Comparison of ENCODE assay signal across 8 cellular contexts in genomic region chr11:17353228-17354021, GRCh38. TPM values are rescaled to one million over a fixed set of nuclear protein-coding genes. Genes with fewer than 3 reads are reported as not detected.
DNase-seq lines count a peak whose midpoint lies in the region; ATAC-seq, FAIRE-seq and TF ChIP-seq lines count a peak whose summit lies in the region.

No MANE protein-coding gene starts in this region.

- H3K4me3 Mint-ChIP-seq in neural crest cell: peak overlapping the region; percentile 91

- ATAC-seq in GM18511 (IDR thresholded peaks at IDR 0.05; ENCODE audit: unreplicated experiment): peak; percentile 42

- peaks cover 10% of the 10 kb centered on the region for H3K9me3 Mint-ChIP-seq in neural crest cell

- no peaks in the 10 kb centered on the region; the same call in 1 of the 2 replicates for H3K4me1 ChIP-seq in SJCRH30

- H3K36me3 ChIP-seq in SJCRH30: no peaks in the 10 kb centered on the region

- H3K4me1 Mint-ChIP-seq in neural crest cell: peaks cover 35% of the 10 kb centered on the region

- no peak for FAIRE-seq in frontal cortex (lab: Jason Lieb, UNC)

- peak overlapping the region; percentile 61 for H3K27ac ChIP-seq in SJCRH30

- DNase-seq in A172 (ENCODE audit: low spot score): peak; percentile 52
- DNase-seq in LoVo (ENCODE audit: low spot score): peak; percentile 83
- DNase-seq in SJCRH30: peak; percentile 88
- DNase-seq in activated naive CD4-positive, alpha-beta T cell treated with Interleukin-2 at 50 U/mL for 16 hours: peak; percentile 67
- DNase-seq in frontal cortex (ENCODE audit: low spot score in 2 of 2): peak; percentile 32 to 34
- DNase-seq in neural crest cell (ENCODE audit: low read depth, low spot score): peak; percentile 64
- peak; percentile 62 for DNase-seq in superior temporal gyrus (ENCODE audit: extremely low spot score)

- peaks cover 36% of the 10 kb centered on the region for H3K27me3 Mint-ChIP-seq in neural crest cell (ENCODE audit: low read depth)

- H3K4me3 ChIP-seq in SJCRH30: peak overlapping the region; percentile 71

- no peaks in the 10 kb centered on the region for H3K9me3 ChIP-seq in SJCRH30 (replicated peaks)

- TF ChIP-seq CTCF in neural crest cell (conservative IDR thresholded peaks at IDR 0.05): no peak

- no peaks in the 10 kb centered on the region for H3K27me3 ChIP-seq in SJCRH30

- peak overlapping the region; percentile 96 for H3K27ac Mint-ChIP-seq in neural crest cell (ENCODE audit: unreplicated experiment)

- peaks cover 21% of the 10 kb centered on the region for H3K36me3 Mint-ChIP-seq in neural crest cell (ENCODE audit: low read depth)

RNA-seq across cellular contexts. Expression of gene NCR3LG1, which starts 1.8 kb away (rescaled TPM):
- 0.34 and 0.52 TPM in 2 replicates for total RNA-seq in A172 (2014; rRNA removed; shearing (Covaris generic))
- total RNA-seq in SJCRH30 (2014; rRNA removed; shearing (Covaris generic)): 7.8 and 8.1 TPM in 2 replicates
- total RNA-seq in frontal cortex (10.2 TPM), neural crest cell (18.8 and 20.9 TPM in 2 replicates)

RNA-seq across cellular contexts. Expression of gene KCNJ11, which starts 35.0 kb away (rescaled TPM):
- 0.09 and 0.26 TPM in 2 replicates for total RNA-seq in A172 (2014; rRNA removed; shearing (Covaris generic))
- 4.8 and 5.9 TPM in 2 replicates for total RNA-seq in SJCRH30 (2014; rRNA removed; shearing (Covaris generic))
- total RNA-seq in frontal cortex (11.0 TPM), neural crest cell (2.3 TPM in 2 replicates)

Comparison
In these comparisons a context has a peak if more than half of its experiments do, and no peak if none do; other contexts are left out.
1. Peak in every context shown above with its lines: DNase-seq, ATAC-seq, H3K4me3 ChIP-seq and H3K27ac ChIP-seq.
2. DNase-seq: peak in every context shown above with its lines; median percentile 88 in SJCRH30; 83 in LoVo; 67 in activated naive CD4-positive, alpha-beta T cell treated with Interleukin-2 at 50 U/mL for 16 hours; 64 in neural crest cell; 62 in superior temporal gyrus; 52 in A172; 33 in frontal cortex.